ENCODE assay signal across 8 cellular contexts in genomic region chr15:55290361-55291057, GRCh38. TPM values are rescaled to one million over a fixed set of nuclear protein-coding genes. Genes with fewer than 3 reads are reported as not detected.
A peak's percentile ranks its signal among the peaks of the same experiment; 100 is the strongest.
DNase-seq lines count a peak whose midpoint lies in the region; ATAC-seq and TF ChIP-seq lines count a peak whose summit lies in the region.

No MANE protein-coding gene starts in this region.

- TF ChIP-seq CTCF in HL-60 (IDR thresholded peaks at IDR 0.05; ENCODE audit: insufficient read depth, low read length): peak; percentile 78

- no peak overlapping the region for H2BK120ac ChIP-seq in mesenchymal stem cell (ENCODE audit: low read depth, low read length)

- H3K18ac ChIP-seq in mesenchymal stem cell (ENCODE audit: low read depth in 1 of 2, low read length in 2 of 2): peak overlapping the region in 1 of 2 experiments; percentile 74

- peak overlapping the region; percentile 40 to 71 for H2BK12ac ChIP-seq in mesenchymal stem cell (ENCODE audit: low read length in 2 of 2)

- H3K4me3 ChIP-seq in HL-60 (replicated peaks; ENCODE audit: insufficient read depth, low read length) (peak overlapping the region; percentile 70), mesenchymal stem cell (ENCODE audit: insufficient read depth in 1 of 2, low read depth in 1 of 2, low read length in 2 of 2) (peak overlapping the region; percentile 75 to 92)
- H3K4me3 ChIP-seq in effector memory CD4-positive, alpha-beta T cell (ENCODE audit: insufficient read depth, low read depth, low read length, poor library complexity, severe bottlenecking): peak overlapping the region; percentile 93

- H3K4ac ChIP-seq in mesenchymal stem cell (ENCODE audit: low read depth in 1 of 2, low read length in 2 of 2): no peak overlapping the region

- peak overlapping the region; percentile 96 for H3K27ac ChIP-seq in HL-60 (replicated peaks)
- peak overlapping the region; percentile 97 for H3K27ac ChIP-seq in effector memory CD4-positive, alpha-beta T cell (ENCODE audit: insufficient read depth, low read length, poor library complexity, severe bottlenecking)
- no peak overlapping the region for H3K27ac ChIP-seq in mesenchymal stem cell (ENCODE audit: low read length, poor library complexity, severe bottlenecking)

- peak overlapping the region; percentile 10 for H2BK5ac ChIP-seq in mesenchymal stem cell (ENCODE audit: low read depth, low read length, poor library complexity, severe bottlenecking)

- H3K4me1 ChIP-seq in effector memory CD4-positive, alpha-beta T cell (ENCODE audit: control insufficient read depth, insufficient read depth, low read length, poor library complexity, severe bottlenecking): no peaks in the 10 kb centered on the region
- peaks cover 3% of the 10 kb centered on the region for H3K4me1 ChIP-seq in mesenchymal stem cell (ENCODE audit: control insufficient read depth, insufficient read depth, low read depth, low read length)

- no peaks in the 10 kb centered on the region for H3K36me3 ChIP-seq in effector memory CD4-positive, alpha-beta T cell (ENCODE audit: control insufficient read depth, insufficient read depth, low read length)
- peaks cover 0 to 7% of the 10 kb centered on the region in 2 experiments for H3K36me3 ChIP-seq in mesenchymal stem cell (ENCODE audit: control insufficient read depth in 1 of 2, insufficient read depth in 2 of 2, low read depth in 1 of 2, low read length in 2 of 2)

- no peak overlapping the region for H3K23ac ChIP-seq in mesenchymal stem cell (ENCODE audit: low read length in 2 of 2)

- H3K27me3 ChIP-seq in HL-60 (ENCODE audit: insufficient read depth, poor library complexity, severe bottlenecking) (no peaks in the 10 kb centered on the region), mesenchymal stem cell (ENCODE audit: control insufficient read depth in 1 of 2, insufficient read depth in 1 of 2, low read length in 2 of 2) (no peaks in the 10 kb centered on the region)
- no peaks in the 10 kb centered on the region for H3K27me3 ChIP-seq in effector memory CD4-positive, alpha-beta T cell (replicated peaks; ENCODE audit: control insufficient read depth, insufficient read depth, low read length, poor library complexity, severe bottlenecking)

- H3K9ac ChIP-seq in mesenchymal stem cell (ENCODE audit: low read length): peak overlapping the region; percentile 98

- ATAC-seq in GM19468 (IDR thresholded peaks at IDR 0.05; ENCODE audit: extremely low read depth, unreplicated experiment): peak; percentile 74

- H3K79me1 ChIP-seq in mesenchymal stem cell (replicated peaks; ENCODE audit: low read length, poor library complexity, severe bottlenecking): peaks cover 8% of the 10 kb centered on the region

- H3K4me2 ChIP-seq in mesenchymal stem cell (ENCODE audit: low read length, poor library complexity, severe bottlenecking): peak overlapping the region; percentile 89

- peak overlapping the region; percentile 6 for H2AFZ ChIP-seq in mesenchymal stem cell (ENCODE audit: low read depth, low read length)

- H2BK15ac ChIP-seq in mesenchymal stem cell (ENCODE audit: low read depth, poor library complexity, severe bottlenecking): peak overlapping the region; percentile 46

- H4K91ac ChIP-seq in mesenchymal stem cell (ENCODE audit: low read length): no peak overlapping the region

- WGBS in mesenchymal stem cell: 23% methylated on average over 21 of the region's 23 CpGs

- H3K14ac ChIP-seq in mesenchymal stem cell (ENCODE audit: low read length in 2 of 2): no peak overlapping the region

- H2AK5ac ChIP-seq in mesenchymal stem cell (ENCODE audit: low read length, severe bottlenecking): no peak overlapping the region

- peak overlapping the region; percentile 47 for H4K8ac ChIP-seq in mesenchymal stem cell (ENCODE audit: low read length)

- DNase-seq in COLO668 (lab: John Stamatoyannopoulos, UW; ENCODE audit: unreplicated experiment) (peak; percentile 81), HL-60 (ENCODE audit: low read depth in 1 of 2, low spot score in 1 of 2) (peak in 1 of 2 experiments; percentile 85), NCI-H82 treated with DMSO at 0.1 percent for 48 hours (lab: John Stamatoyannopoulos, UW; ENCODE audit: unreplicated experiment) (peak; percentile 61), mesenchymal stem cell (peak; percentile 90)
- DNase-seq in activated CD8-positive, alpha-beta memory T cell treated with anti-CD3 and anti-CD28 coated beads for 24 hours: peak; percentile 94
- DNase-seq in effector memory CD4-positive, alpha-beta T cell: peak; percentile 65 to 75 (median 69)
- DNase-seq in stimulated activated CD8-positive, alpha-beta memory T cell treated with anti-CD3 and anti-CD28 coated beads, Interleukin-12 subunit alpha, Interleukin-12 subunit beta, amount 100 ng/mL, for 24 hours (ENCODE audit: extremely low read depth): peak; percentile 71

- no peaks in the 10 kb centered on the region for H3K9me3 ChIP-seq in effector memory CD4-positive, alpha-beta T cell (ENCODE audit: control insufficient read depth, low read length)
- H3K9me3 ChIP-seq in mesenchymal stem cell (ENCODE audit: control insufficient read depth, low read length): no peaks in the 10 kb centered on the region

RNA-seq across cellular contexts. Expression of gene RAB27A, which starts 0.9 kb away (rescaled TPM):
- polyA plus RNA-seq in mesenchymal stem cell (2013, experiment 1 of 2): 22.8 TPM
- polyA plus RNA-seq in mesenchymal stem cell (2013, experiment 2 of 2): 24.9 TPM

RNA-seq across cellular contexts. Expression of gene PIGBOS1, which starts 28.4 kb away (rescaled TPM):
- 17.7 TPM for polyA plus RNA-seq in mesenchymal stem cell (2013, experiment 1 of 2)
- 16.8 TPM for polyA plus RNA-seq in mesenchymal stem cell (2013, experiment 2 of 2)

RNA-seq across cellular contexts. Expression of gene PIGB, which starts 28.5 kb away (rescaled TPM):
- polyA plus RNA-seq in mesenchymal stem cell (2013, experiment 1 of 2): 17.1 TPM
- polyA plus RNA-seq in mesenchymal stem cell (2013, experiment 2 of 2): 17.9 TPM
